Comparison of ENCODE assay signal across 9 cellular contexts in the genomic region with DNA sequence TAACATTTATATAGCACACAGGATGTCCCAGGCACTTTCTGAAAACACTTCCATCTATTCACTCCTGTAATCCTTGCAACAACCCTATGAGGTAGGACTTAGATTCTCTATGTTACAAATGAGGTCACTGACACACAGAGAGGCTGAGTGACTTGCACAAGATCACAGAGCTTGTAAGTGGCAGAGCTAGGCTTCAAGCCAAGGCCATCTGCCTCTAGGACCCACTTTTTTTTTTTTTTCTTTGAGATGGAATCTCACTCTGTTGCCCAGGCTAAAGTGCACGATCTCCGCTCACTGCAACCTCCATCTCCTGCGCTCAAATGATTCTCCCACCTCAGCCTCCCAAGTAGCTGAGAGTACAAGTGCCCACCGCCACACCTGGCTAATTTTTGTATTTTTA. TPM values are rescaled to one million over a fixed set of nuclear protein-coding genes. Genes with fewer than 3 reads are reported as not detected.
DNase-seq lines count a peak whose midpoint lies in the region; ATAC-seq and TF ChIP-seq lines count a peak whose summit lies in the region.
"Had no signal": no experiment of that assay in that cellular context is flagged by ENCODE, and none has a peak within 500 bp of the region (broad histone marks: within the 10 kb centered on the region; RNA-seq: fewer than 3 reads in every experiment).

No MANE protein-coding gene starts in this region.

- H3K4me3 Mint-ChIP-seq in activated CD8-positive, alpha-beta T cell treated with anti-CD3 and anti-CD28 coated beads for 36 hours = no peak overlapping the region
- H3K4me3 Mint-ChIP-seq in chondrocyte (ENCODE audit: unreplicated experiment) = no peak overlapping the region

- ATAC-seq in activated CD8-positive, alpha-beta T cell treated with anti-CD3 and anti-CD28 coated beads for 36 hours = peak; percentile 14
- no peak for ATAC-seq in HG03095 (IDR thresholded peaks at IDR 0.05; ENCODE audit: unreplicated experiment)

- H3K27ac Mint-ChIP-seq in activated CD8-positive, alpha-beta T cell treated with anti-CD3 and anti-CD28 coated beads for 36 hours = peak overlapping the region; percentile 93
- H3K27ac Mint-ChIP-seq in chondrocyte (ENCODE audit: unreplicated experiment) = no peak overlapping the region

- intact Hi-C loops in activated CD8-positive, alpha-beta T cell treated with anti-CD3 and anti-CD28 coated beads for 36 hours (cut with micrococcal nuclease) = no loop called here

- POLR2A ChIA-PET in activated CD8-positive, alpha-beta T cell treated with anti-CD3 and anti-CD28 coated beads for 36 hours (lab: Charles Lee) = interaction anchor here (0.6 to 2.3 kb wide), 7 partner anchors 10 to 67 kb away, joined by 3 to 6 read pairs (median 4); partner anchors contain the start of gene MYH9

- TF ChIP-seq CTCF in activated CD8-positive, alpha-beta T cell treated with anti-CD3 and anti-CD28 coated beads for 36 hours (IDR thresholded peaks at IDR 0.05) = no peak
- TF ChIP-seq CTCF in chondrocyte (IDR thresholded peaks at IDR 0.05) = no peak

- CTCF ChIA-PET in activated CD8-positive, alpha-beta T cell treated with anti-CD3 and anti-CD28 coated beads for 36 hours (lab: Charles Lee) = interaction anchor here (0.9 to 1.4 kb wide), 2 partner anchors 64 to 73 kb away, joined by 3 read pairs; no protein-coding TSS in a partner anchor

- H3K4me1 Mint-ChIP-seq in activated CD8-positive, alpha-beta T cell treated with anti-CD3 and anti-CD28 coated beads for 36 hours (ENCODE audit: low read depth) = peaks cover 42% of the 10 kb centered on the region
- peaks cover 7% of the 10 kb centered on the region for H3K4me1 Mint-ChIP-seq in chondrocyte (ENCODE audit: low read depth)

- no peaks in the 10 kb centered on the region for H3K9me3 Mint-ChIP-seq in activated CD8-positive, alpha-beta T cell treated with anti-CD3 and anti-CD28 coated beads for 36 hours
- H3K9me3 Mint-ChIP-seq in chondrocyte (ENCODE audit: low read depth) = no peaks in the 10 kb centered on the region

- H3K36me3 Mint-ChIP-seq in activated CD8-positive, alpha-beta T cell treated with anti-CD3 and anti-CD28 coated beads for 36 hours (ENCODE audit: low read depth) = no peaks in the 10 kb centered on the region
- no peaks in the 10 kb centered on the region for H3K36me3 Mint-ChIP-seq in chondrocyte (ENCODE audit: low read depth)

- DNase-seq in H4 (ENCODE audit: low spot score) = peak; percentile 49
- peak; percentile 59 for DNase-seq in NCI-H2029 (lab: John Stamatoyannopoulos, UW)
- DNase-seq in activated CD8-positive, alpha-beta T cell treated with anti-CD3 and anti-CD28 coated beads for 36 hours = no peak
- DNase-seq in renal cortical epithelial cell (ENCODE audit: low read depth) = peak; percentile 74
- DNase-seq in chondrocyte (ENCODE audit: low spot score) = no peak
- DNase-seq in occipital lobe (lab: John Stamatoyannopoulos, UW) = no peak
- DNase-seq: caudate nucleus, NCI-H524 had no signal

- H3K27me3 Mint-ChIP-seq in activated CD8-positive, alpha-beta T cell treated with anti-CD3 and anti-CD28 coated beads for 36 hours = no peaks in the 10 kb centered on the region
- H3K27me3 Mint-ChIP-seq in chondrocyte (ENCODE audit: low read depth) = no peaks in the 10 kb centered on the region

RNA-seq across cellular contexts. Expression of gene MYH9, which starts 18.4 kb away (rescaled TPM):
- total RNA-seq in H4 (2014; rRNA removed; shearing (Covaris generic)) = 57.5 and 82.9 TPM in 2 replicates
- 100 to 1,000 TPM; 624 to 679 TPM for total RNA-seq in activated CD8-positive, alpha-beta T cell treated with anti-CD3 and anti-CD28 coated beads for 36 hours
- 1,031 and 1,268 TPM in 2 replicates for total RNA-seq in renal cortical epithelial cell
- total RNA-seq in chondrocyte = 1,046 to 1,908 TPM (median 1,853 TPM) in 3 replicates
- 34.6 TPM for total RNA-seq in occipital lobe

Comparison
In these comparisons a context has a peak if more than half of its experiments do, and no peak if none do; other contexts are left out.
1. DNase-seq: peak in H4 (single experiment), NCI-H2029 (single experiment) and renal cortical epithelial cell (single experiment); none in activated CD8-positive, alpha-beta T cell treated with anti-CD3 and anti-CD28 coated beads for 36 hours (single experiment), chondrocyte (single experiment) and occipital lobe (single experiment).